1 cellular context compared by ENCODE assay signal in the genomic region with DNA sequence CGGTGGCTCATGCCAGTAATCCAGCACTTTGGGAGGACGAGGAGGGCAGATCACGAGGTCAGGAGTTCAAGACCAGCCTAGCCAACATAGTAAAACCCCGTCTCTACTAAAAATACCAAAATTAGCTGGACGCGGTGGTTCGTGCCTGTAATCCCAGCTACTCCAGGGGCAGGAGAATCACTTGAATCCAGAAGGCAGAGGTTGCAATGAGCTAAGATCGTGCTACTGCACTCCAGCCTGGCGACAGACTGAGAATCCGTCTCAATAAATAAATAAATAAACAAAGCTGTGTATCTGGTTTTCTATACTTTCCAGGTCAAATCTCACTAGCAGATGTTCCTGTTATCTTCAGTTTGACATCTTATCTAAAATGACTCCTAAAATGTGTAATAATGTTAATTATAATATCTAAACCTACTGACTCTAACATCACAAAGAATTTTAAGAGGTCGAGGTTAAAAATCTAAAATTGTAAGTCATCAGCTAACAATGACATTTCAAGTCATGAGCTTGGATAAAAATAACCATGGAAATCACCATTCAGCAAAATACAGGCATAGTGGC.
TF ChIP-seq lines count a peak whose summit lies in the region.

No MANE protein-coding gene starts in this region.

TF ChIP-seq in HepG2, 621 proteins besides CTCF, POLR2A, EP300 and RAD21 (continued from another document and continues in another):
- TF ChIP-seq, protein P1, sequence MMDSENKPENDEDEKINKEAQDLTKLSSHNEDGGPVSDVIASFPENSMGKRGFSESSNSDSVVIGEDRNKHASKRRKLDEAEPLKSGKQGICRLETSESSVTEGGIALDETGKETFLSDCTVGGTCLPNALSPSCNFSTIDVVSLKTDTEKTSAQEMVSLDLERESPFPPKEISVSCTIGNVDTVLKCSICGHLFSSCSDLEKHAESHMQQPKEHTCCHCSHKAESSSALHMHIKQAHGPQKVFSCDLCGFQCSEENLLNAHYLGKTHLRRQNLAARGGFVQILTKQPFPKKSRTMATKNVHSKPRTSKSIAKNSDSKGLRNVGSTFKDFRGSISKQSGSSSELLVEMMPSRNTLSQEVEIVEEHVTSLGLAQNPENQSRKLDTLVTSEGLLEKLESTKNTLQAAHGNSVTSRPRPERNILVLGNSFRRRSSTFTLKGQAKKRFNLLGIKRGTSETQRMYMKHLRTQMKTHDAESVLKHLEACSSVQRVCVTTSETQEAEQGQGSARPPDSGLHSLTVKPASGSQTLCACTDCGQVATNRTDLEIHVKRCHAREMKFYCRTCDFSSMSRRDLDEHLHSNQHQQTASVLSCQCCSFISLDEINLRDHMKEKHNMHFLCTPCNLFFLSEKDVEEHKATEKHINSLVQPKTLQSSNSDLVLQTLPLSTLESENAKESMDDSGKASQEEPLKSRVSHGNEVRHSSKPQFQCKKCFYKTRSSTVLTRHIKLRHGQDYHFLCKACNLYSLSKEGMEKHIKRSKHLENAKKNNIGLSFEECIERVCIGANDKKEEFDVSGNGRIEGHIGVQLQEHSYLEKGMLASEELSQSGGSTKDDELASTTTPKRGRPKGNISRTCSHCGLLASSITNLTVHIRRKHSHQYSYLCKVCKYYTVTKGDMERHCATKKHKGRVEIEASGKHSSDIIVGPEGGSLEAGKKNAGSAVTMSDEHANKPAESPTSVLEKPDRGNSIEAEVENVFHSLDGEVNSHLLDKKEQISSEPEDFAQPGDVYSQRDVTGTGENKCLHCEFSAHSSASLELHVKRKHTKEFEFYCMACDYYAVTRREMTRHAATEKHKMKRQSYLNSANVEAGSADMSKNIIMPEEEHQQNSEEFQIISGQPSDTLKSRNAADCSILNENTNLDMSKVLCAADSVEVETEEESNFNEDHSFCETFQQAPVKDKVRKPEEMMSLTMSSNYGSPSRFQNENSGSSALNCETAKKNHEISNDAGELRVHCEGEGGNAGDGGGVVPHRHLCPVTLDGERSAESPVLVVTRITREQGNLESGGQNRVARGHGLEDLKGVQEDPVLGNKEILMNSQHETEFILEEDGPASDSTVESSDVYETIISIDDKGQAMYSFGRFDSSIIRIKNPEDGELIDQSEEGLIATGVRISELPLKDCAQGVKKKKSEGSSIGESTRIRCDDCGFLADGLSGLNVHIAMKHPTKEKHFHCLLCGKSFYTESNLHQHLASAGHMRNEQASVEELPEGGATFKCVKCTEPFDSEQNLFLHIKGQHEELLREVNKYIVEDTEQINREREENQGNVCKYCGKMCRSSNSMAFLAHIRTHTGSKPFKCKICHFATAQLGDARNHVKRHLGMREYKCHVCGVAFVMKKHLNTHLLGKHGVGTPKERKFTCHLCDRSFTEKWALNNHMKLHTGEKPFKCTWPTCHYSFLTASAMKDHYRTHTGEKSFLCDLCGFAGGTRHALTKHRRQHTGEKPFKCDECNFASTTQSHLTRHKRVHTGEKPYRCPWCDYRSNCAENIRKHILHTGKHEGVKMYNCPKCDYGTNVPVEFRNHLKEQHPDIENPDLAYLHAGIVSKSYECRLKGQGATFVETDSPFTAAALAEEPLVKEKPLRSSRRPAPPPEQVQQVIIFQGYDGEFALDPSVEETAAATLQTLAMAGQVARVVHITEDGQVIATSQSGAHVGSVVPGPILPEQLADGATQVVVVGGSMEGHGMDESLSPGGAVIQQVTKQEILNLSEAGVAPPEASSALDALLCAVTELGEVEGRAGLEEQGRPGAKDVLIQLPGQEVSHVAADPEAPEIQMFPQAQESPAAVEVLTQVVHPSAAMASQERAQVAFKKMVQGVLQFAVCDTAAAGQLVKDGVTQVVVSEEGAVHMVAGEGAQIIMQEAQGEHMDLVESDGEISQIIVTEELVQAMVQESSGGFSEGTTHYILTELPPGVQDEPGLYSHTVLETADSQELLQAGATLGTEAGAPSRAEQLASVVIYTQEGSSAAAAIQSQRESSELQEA (CRISPR knock-in tag; IDR thresholded peaks at IDR 0.05; ENCODE audit: not compliant biosample characterization): peak; percentile 13
- TF ChIP-seq, protein P2, sequence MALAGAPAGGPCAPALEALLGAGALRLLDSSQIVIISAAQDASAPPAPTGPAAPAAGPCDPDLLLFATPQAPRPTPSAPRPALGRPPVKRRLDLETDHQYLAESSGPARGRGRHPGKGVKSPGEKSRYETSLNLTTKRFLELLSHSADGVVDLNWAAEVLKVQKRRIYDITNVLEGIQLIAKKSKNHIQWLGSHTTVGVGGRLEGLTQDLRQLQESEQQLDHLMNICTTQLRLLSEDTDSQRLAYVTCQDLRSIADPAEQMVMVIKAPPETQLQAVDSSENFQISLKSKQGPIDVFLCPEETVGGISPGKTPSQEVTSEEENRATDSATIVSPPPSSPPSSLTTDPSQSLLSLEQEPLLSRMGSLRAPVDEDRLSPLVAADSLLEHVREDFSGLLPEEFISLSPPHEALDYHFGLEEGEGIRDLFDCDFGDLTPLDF (CRISPR knock-in tag; IDR thresholded peaks at IDR 0.05): peak; percentile 22; the same call in 1 of the 2 replicates
- TF ChIP-seq, protein P3, sequence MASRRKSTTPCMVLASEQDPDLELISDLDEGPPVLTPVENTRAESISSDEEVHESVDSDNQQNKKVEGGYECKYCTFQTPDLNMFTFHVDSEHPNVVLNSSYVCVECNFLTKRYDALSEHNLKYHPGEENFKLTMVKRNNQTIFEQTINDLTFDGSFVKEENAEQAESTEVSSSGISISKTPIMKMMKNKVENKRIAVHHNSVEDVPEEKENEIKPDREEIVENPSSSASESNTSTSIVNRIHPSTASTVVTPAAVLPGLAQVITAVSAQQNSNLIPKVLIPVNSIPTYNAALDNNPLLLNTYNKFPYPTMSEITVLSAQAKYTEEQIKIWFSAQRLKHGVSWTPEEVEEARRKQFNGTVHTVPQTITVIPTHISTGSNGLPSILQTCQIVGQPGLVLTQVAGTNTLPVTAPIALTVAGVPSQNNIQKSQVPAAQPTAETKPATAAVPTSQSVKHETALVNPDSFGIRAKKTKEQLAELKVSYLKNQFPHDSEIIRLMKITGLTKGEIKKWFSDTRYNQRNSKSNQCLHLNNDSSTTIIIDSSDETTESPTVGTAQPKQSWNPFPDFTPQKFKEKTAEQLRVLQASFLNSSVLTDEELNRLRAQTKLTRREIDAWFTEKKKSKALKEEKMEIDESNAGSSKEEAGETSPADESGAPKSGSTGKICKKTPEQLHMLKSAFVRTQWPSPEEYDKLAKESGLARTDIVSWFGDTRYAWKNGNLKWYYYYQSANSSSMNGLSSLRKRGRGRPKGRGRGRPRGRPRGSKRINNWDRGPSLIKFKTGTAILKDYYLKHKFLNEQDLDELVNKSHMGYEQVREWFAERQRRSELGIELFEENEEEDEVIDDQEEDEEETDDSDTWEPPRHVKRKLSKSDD (CRISPR knock-in tag; IDR thresholded peaks at IDR 0.05; ENCODE audit: low read depth): 0 out of 2 replicates have a peak, but pooled peaks have one; percentile 4
- TF ChIP-seq ZNF326 (CRISPR knock-in tag; IDR thresholded peaks at IDR 0.05; ENCODE audit: borderline replicate concordance) (peak; percentile 41; the same call in 1 of the 2 replicates), ZNF317 (CRISPR knock-in tag; IDR thresholded peaks at IDR 0.05) (0 out of 2 replicates have a peak, but pooled peaks have one; percentile 17), SP140L (CRISPR knock-in tag; IDR thresholded peaks at IDR 0.05; ENCODE audit: borderline replicate concordance) (no peak; the same call in 1 of the 2 replicates), NFATC3 (CRISPR knock-in tag; IDR thresholded peaks at IDR 0.05) (0 out of 2 replicates have a peak, but pooled peaks have one; percentile 37), ZNF101 (CRISPR knock-in tag; IDR thresholded peaks at IDR 0.05; ENCODE audit: borderline replicate concordance, low read depth) (no peak; the same call in 1 of the 2 replicates), KAT2B (IDR thresholded peaks at IDR 0.05; ENCODE audit: borderline replicate concordance, low read depth, low read length) (no peak), HOXD1 (CRISPR knock-in tag; IDR thresholded peaks at IDR 0.05) (no peak), ZNF230 (CRISPR knock-in tag; IDR thresholded peaks at IDR 0.05) (no peak), ZSCAN20 (CRISPR knock-in tag; IDR thresholded peaks at IDR 0.05; ENCODE audit: borderline replicate concordance) (no peak), ZNF33B (CRISPR knock-in tag; IDR thresholded peaks at IDR 0.05) (peak; percentile 61; the same call in 1 of the 2 replicates), DNMT3B (CRISPR knock-in tag; conservative IDR thresholded peaks at IDR 0.05) (no peak; the same call in 1 of the 2 replicates), ZNF143 (CRISPR knock-in tag; IDR thresholded peaks at IDR 0.05) (0 out of 2 replicates have a peak, but pooled peaks have one; percentile 11), NKX3-1 (CRISPR knock-in tag; IDR thresholded peaks at IDR 0.05) (0 out of 2 replicates have a peak, but pooled peaks have one; percentile 32), HOXA5 (CRISPR knock-in tag; IDR thresholded peaks at IDR 0.05) (peak; percentile 21; the same call in 1 of the 2 replicates), MBNL3 (CRISPR knock-in tag; conservative IDR thresholded peaks at IDR 0.05) (no peak), PHF20 (CRISPR knock-in tag; IDR thresholded peaks at IDR 0.05) (no peak)
- TF ChIP-seq, protein P4, sequence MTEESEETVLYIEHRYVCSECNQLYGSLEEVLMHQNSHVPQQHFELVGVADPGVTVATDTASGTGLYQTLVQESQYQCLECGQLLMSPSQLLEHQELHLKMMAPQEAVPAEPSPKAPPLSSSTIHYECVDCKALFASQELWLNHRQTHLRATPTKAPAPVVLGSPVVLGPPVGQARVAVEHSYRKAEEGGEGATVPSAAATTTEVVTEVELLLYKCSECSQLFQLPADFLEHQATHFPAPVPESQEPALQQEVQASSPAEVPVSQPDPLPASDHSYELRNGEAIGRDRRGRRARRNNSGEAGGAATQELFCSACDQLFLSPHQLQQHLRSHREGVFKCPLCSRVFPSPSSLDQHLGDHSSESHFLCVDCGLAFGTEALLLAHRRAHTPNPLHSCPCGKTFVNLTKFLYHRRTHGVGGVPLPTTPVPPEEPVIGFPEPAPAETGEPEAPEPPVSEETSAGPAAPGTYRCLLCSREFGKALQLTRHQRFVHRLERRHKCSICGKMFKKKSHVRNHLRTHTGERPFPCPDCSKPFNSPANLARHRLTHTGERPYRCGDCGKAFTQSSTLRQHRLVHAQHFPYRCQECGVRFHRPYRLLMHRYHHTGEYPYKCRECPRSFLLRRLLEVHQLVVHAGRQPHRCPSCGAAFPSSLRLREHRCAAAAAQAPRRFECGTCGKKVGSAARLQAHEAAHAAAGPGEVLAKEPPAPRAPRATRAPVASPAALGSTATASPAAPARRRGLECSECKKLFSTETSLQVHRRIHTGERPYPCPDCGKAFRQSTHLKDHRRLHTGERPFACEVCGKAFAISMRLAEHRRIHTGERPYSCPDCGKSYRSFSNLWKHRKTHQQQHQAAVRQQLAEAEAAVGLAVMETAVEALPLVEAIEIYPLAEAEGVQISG (CRISPR knock-in tag; IDR thresholded peaks at IDR 0.05): no peak
- TF ChIP-seq, protein P5, sequence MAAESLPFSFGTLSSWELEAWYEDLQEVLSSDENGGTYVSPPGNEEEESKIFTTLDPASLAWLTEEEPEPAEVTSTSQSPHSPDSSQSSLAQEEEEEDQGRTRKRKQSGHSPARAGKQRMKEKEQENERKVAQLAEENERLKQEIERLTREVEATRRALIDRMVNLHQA (CRISPR knock-in tag; IDR thresholded peaks at IDR 0.05): 0 out of 2 replicates have a peak, but pooled peaks have one; percentile 64
- TF ChIP-seq, protein P6, sequence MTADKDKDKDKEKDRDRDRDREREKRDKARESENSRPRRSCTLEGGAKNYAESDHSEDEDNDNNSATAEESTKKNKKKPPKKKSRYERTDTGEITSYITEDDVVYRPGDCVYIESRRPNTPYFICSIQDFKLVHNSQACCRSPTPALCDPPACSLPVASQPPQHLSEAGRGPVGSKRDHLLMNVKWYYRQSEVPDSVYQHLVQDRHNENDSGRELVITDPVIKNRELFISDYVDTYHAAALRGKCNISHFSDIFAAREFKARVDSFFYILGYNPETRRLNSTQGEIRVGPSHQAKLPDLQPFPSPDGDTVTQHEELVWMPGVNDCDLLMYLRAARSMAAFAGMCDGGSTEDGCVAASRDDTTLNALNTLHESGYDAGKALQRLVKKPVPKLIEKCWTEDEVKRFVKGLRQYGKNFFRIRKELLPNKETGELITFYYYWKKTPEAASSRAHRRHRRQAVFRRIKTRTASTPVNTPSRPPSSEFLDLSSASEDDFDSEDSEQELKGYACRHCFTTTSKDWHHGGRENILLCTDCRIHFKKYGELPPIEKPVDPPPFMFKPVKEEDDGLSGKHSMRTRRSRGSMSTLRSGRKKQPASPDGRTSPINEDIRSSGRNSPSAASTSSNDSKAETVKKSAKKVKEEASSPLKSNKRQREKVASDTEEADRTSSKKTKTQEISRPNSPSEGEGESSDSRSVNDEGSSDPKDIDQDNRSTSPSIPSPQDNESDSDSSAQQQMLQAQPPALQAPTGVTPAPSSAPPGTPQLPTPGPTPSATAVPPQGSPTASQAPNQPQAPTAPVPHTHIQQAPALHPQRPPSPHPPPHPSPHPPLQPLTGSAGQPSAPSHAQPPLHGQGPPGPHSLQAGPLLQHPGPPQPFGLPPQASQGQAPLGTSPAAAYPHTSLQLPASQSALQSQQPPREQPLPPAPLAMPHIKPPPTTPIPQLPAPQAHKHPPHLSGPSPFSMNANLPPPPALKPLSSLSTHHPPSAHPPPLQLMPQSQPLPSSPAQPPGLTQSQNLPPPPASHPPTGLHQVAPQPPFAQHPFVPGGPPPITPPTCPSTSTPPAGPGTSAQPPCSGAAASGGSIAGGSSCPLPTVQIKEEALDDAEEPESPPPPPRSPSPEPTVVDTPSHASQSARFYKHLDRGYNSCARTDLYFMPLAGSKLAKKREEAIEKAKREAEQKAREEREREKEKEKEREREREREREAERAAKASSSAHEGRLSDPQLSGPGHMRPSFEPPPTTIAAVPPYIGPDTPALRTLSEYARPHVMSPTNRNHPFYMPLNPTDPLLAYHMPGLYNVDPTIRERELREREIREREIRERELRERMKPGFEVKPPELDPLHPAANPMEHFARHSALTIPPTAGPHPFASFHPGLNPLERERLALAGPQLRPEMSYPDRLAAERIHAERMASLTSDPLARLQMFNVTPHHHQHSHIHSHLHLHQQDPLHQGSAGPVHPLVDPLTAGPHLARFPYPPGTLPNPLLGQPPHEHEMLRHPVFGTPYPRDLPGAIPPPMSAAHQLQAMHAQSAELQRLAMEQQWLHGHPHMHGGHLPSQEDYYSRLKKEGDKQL (CRISPR knock-in tag; IDR thresholded peaks at IDR 0.05; ENCODE audit: low read depth): no peak
- TF ChIP-seq, protein P7, sequence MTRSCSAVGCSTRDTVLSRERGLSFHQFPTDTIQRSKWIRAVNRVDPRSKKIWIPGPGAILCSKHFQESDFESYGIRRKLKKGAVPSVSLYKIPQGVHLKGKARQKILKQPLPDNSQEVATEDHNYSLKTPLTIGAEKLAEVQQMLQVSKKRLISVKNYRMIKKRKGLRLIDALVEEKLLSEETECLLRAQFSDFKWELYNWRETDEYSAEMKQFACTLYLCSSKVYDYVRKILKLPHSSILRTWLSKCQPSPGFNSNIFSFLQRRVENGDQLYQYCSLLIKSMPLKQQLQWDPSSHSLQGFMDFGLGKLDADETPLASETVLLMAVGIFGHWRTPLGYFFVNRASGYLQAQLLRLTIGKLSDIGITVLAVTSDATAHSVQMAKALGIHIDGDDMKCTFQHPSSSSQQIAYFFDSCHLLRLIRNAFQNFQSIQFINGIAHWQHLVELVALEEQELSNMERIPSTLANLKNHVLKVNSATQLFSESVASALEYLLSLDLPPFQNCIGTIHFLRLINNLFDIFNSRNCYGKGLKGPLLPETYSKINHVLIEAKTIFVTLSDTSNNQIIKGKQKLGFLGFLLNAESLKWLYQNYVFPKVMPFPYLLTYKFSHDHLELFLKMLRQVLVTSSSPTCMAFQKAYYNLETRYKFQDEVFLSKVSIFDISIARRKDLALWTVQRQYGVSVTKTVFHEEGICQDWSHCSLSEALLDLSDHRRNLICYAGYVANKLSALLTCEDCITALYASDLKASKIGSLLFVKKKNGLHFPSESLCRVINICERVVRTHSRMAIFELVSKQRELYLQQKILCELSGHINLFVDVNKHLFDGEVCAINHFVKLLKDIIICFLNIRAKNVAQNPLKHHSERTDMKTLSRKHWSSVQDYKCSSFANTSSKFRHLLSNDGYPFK (CRISPR knock-in tag; IDR thresholded peaks at IDR 0.05; ENCODE audit: borderline replicate concordance): 0 out of 2 replicates have a peak, but pooled peaks have one; percentile 38
